ENCODE assay signal across 13 cellular contexts in the genomic region with DNA sequence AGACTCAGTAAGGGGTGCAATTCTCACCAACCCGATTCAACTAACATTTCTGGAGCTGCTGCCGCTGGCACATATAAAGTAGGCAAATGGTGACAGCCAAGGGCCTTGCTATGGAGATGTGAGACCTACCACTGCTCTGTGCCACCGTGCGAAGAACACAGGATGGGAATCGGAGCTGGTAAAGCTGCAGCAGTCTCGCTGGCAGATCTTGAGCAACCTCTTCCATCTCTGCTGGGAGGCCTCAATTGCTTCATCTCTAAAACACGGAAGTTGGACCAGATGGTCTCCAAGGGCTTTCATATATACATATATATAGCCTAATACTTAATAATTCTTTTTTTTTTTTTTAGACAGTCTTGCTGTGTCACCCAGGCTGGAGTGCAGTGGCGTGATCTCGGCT.
A peak's percentile ranks its signal among the peaks of the same experiment; 100 is the strongest.
DNase-seq lines count a peak whose midpoint lies in the region; ATAC-seq and TF ChIP-seq lines count a peak whose summit lies in the region.
"Had no signal": no experiment of that assay in that cellular context is flagged by ENCODE, and none has a peak within 500 bp of the region (broad histone marks: within the 10 kb centered on the region; RNA-seq: fewer than 3 reads in every experiment).

No MANE protein-coding gene starts in this region.

- no peak for TF ChIP-seq POLR2A in testis (IDR thresholded peaks at IDR 0.05)

- peaks cover 26% of the 10 kb centered on the region for H3K4me1 ChIP-seq in testis

- no peak for TF ChIP-seq CTCF in testis (IDR thresholded peaks at IDR 0.05)

- 83 to 89% methylated on average over 9 of the region's 9 CpGs for WGBS in testis, 2 donors

- intact Hi-C loops in testis (cut with DNase I; ENCODE audit: low total_unique reads), result no loop called here

- DNase-seq in amniotic epithelial cell (ENCODE audit: low read depth), result peak; percentile 41
- peak; percentile 73 for DNase-seq in medulla oblongata (ENCODE audit: extremely low spot score)
- no peak for DNase-seq in testis
- no peak for DNase-seq in OCI-M1 (lab: John Stamatoyannopoulos, UW)
- no peak for DNase-seq in amniotic stem cell (lab: John Stamatoyannopoulos, UW)
- DNase-seq: DMS153; IMR-90; natural killer cell; PC-9; stimulated activated CD4-positive, alpha-beta T cell treated with anti-CD3 and anti-CD28 coated beads, Interleukin-15, amount 100 ng/mL, for 24 hours had no signal

- H3K36me3 ChIP-seq in testis (ENCODE audit: low read depth, missing control alignments), result no peaks in the 10 kb centered on the region

- H3K27me3 ChIP-seq in testis, result no peaks in the 10 kb centered on the region

- H3K27ac ChIP-seq in testis, result peak overlapping the region; percentile 31 to 50
- H3K27ac ChIP-seq: PC-9 had no signal

- H3K4me3 ChIP-seq in testis, result no peak overlapping the region
- H3K4me3 ChIP-seq: PC-9 had no signal

- no peaks in the 10 kb centered on the region for H3K9me3 ChIP-seq in testis

- ATAC-seq in HG03135 (IDR thresholded peaks at IDR 0.05; ENCODE audit: unreplicated experiment) (peak; percentile 31), HG03045 (IDR thresholded peaks at IDR 0.05; ENCODE audit: unreplicated experiment) (no peak), GM21423 (IDR thresholded peaks at IDR 0.05; ENCODE audit: unreplicated experiment) (no peak)

Comparison
In these comparisons a context has a peak if more than half of its experiments do, and no peak if none do; other contexts are left out.
1. DNase-seq: peak in amniotic epithelial cell (single experiment) and medulla oblongata (single experiment); none in testis (single experiment), OCI-M1 (single experiment) and amniotic stem cell (single experiment).